ENCODE assay signal across 26 cellular contexts in the genomic region with DNA sequence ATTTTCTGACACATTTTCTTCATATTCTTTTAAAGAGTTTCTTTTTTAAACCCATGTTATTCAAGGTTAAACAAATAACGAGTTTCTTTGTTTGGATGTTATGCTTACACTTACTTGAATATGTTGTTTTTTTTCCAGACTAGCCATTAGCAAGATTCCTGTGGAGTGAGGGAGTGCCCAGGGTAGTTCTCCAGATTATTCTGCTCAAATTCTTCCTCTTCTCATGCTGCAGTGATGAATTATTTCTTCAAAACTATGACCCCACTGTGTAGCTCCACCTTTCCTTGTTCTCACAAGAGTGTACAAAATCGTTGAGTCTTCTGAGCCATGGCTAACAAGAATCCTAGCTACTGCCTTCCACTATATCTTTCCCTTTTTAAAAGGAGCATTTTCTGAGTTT.
"Had no signal": no experiment of that assay in that cellular context is flagged by ENCODE, and none has a peak within 500 bp of the region (broad histone marks: within the 10 kb centered on the region; RNA-seq: fewer than 3 reads in every experiment).

No MANE protein-coding gene starts in this region.

- H3K4me3 Mint-ChIP-seq: naive B cell; naive thymus-derived CD8-positive, alpha-beta T cell; natural killer cell treated with Interleukin-12 subunit alpha and Interleukin-12 subunit beta and Interleukin-15 and Interleukin-18, amount 100 ng/mL, for 72 hours; neural progenitor cell; stimulated activated memory B cell treated with anti-CD40 and anti-IgM and Interleukin-4, amounts not matched to agents 10 μg/mL and 1 μg/mL and 100 μg/mL, for 72 hours; stimulated activated naive CD8-positive, alpha-beta T cell treated with anti-CD3 and anti-CD28 coated beads, Interleukin-15, amount 100 ng/mL, for 72 hours; type B pancreatic cell had no signal

- H3K4me1 Mint-ChIP-seq: naive B cell; naive thymus-derived CD8-positive, alpha-beta T cell; neural progenitor cell; stimulated activated memory B cell treated with anti-CD40 and anti-IgM and Interleukin-4, amounts not matched to agents 10 μg/mL and 1 μg/mL and 100 μg/mL, for 72 hours; stimulated activated naive CD8-positive, alpha-beta T cell treated with anti-CD3 and anti-CD28 coated beads, Interleukin-15, amount 100 ng/mL, for 72 hours had no signal

- H3K27me3 Mint-ChIP-seq: progenitor cell of endocrine pancreas, type B pancreatic cell had no signal

- H3K27ac Mint-ChIP-seq: naive B cell; naive thymus-derived CD8-positive, alpha-beta T cell; natural killer cell treated with Interleukin-12 subunit alpha and Interleukin-12 subunit beta and Interleukin-15 and Interleukin-18, amount 100 ng/mL, for 72 hours; neural progenitor cell; progenitor cell of endocrine pancreas; stimulated activated memory B cell treated with anti-CD40 and anti-IgM and Interleukin-4, amounts not matched to agents 10 μg/mL and 1 μg/mL and 100 μg/mL, for 72 hours; stimulated activated naive CD8-positive, alpha-beta T cell treated with anti-CD3 and anti-CD28 coated beads, Interleukin-15, amount 100 ng/mL, for 72 hours; type B pancreatic cell had no signal

- H3K36me3 Mint-ChIP-seq: naive B cell; natural killer cell treated with Interleukin-12 subunit alpha and Interleukin-12 subunit beta and Interleukin-15 and Interleukin-18, amount 100 ng/mL, for 72 hours; neural progenitor cell; stimulated activated memory B cell treated with anti-CD40 and anti-IgM and Interleukin-4, amounts not matched to agents 10 μg/mL and 1 μg/mL and 100 μg/mL, for 72 hours; type B pancreatic cell had no signal

- DNase-seq: naive B cell; naive thymus-derived CD8-positive, alpha-beta T cell; occipital lobe; ovary; posterior cingulate gyrus; psoas muscle; right cardiac atrium; right lobe of liver; stimulated activated CD4-positive, alpha-beta T cell treated with anti-CD3 and anti-CD28 coated beads, Interleukin-15, amount 100 ng/mL, for 24 hours; stimulated activated CD4-positive, alpha-beta T cell treated with anti-CD3 and anti-CD28 coated beads, Interleukin-2, amount 100 ng/mL, for 24 hours; stimulated activated CD4-positive, alpha-beta T cell treated with anti-CD3 and anti-CD28 coated beads, Interleukin-2, amount 100 ng/mL, for 48 hours; stimulated activated CD4-positive, alpha-beta T cell treated with anti-CD3 and anti-CD28 coated beads, Interleukin-4, amount 100 ng/mL, for 24 hours; stimulated activated naive CD4-positive, alpha-beta T cell; stimulated activated naive CD8-positive, alpha-beta T cell treated with anti-CD3 and anti-CD28 coated beads, Interleukin-15, amount 100 ng/mL, for 72 hours; stimulated activated naive CD8-positive, alpha-beta T cell treated with anti-CD3 and anti-CD28 coated beads, Interleukin-15, Interleukin-2, amounts not matched to agents 100 U/mL and 50 U/mL, for 24 hours; substantia nigra; testis; tibial artery; transverse colon; upper lobe of right lung; uterus had no signal

- ATAC-seq: naive thymus-derived CD8-positive, alpha-beta T cell; natural killer cell treated with Interleukin-12 subunit alpha and Interleukin-12 subunit beta and Interleukin-15 and Interleukin-18, amount 100 ng/mL, for 72 hours; psoas muscle; right cardiac atrium; right lobe of liver; stimulated activated memory B cell treated with anti-CD40 and anti-IgM and Interleukin-4, amounts not matched to agents 10 μg/mL and 1 μg/mL and 100 μg/mL, for 72 hours; stimulated activated naive CD8-positive, alpha-beta T cell treated with anti-CD3 and anti-CD28 coated beads, Interleukin-15, amount 100 ng/mL, for 72 hours; stimulated activated naive CD8-positive, alpha-beta T cell treated with anti-CD3 and anti-CD28 coated beads, Interleukin-15, Interleukin-2, amounts not matched to agents 100 U/mL and 50 U/mL, for 24 hours; upper lobe of right lung had no signal
